18 cellular contexts compared by ENCODE assay signal in the genomic region with DNA sequence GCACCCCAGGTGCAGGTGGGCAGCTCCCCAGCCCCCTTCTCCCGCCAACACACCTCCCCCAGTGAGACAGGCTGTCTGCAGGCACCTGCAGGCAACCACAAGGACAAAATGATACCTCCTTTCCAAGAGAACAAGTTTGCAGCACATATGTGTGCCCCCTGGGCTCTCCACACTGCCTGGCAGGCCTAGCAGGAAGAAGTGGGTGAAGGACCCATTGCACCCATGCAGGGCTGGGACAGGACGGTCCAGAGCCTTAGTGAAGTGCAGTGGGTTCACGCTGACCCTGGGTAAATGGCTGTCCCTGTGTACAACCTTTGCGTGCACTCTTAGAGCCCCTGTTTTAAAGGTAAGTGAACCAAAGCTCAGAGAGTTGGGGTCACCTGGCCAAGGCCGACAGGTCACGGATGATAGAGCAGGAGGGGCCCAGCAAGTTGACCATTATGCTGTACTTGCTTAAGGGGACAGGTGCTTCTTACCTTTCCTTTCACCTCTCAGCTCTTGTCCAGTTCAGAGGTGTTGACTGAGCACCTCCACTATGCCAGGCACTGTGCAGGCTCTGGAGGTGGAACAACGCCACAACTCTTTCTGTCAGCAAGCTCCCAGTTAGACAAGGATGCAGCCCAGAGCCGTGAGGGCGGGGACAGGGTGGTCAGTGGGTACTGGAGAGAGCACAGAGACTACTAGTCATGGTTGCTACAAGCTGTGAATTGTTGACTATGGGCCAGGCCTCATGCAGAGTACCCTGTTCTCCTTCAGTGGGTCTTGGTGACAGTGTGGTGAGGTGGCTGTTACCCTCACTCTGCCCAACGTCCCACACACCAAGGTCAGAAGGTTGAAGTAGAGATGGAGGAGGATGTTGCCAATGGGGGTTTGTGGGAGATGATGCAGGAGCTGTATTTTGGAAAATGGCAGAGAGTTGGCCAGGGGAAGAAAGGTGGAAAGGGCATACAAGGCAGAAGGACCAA.
DNase-seq lines count a peak whose midpoint lies in the region; ATAC-seq and TF ChIP-seq lines count a peak whose summit lies in the region.
"Had no signal": no experiment of that assay in that cellular context is flagged by ENCODE, and none has a peak within 500 bp of the region (broad histone marks: within the 10 kb centered on the region; RNA-seq: fewer than 3 reads in every experiment).

No MANE protein-coding gene starts in this region.

- peak; percentile 3 for DNase-seq in activated CD4-positive, alpha-beta T cell treated with anti-CD3 and anti-CD28 coated beads, Interleukin-2, amount 10 ng/mL, durations not matched to agents 7 days and 5 days
- DNase-seq in activated CD4-positive, alpha-beta T cell treated with anti-CD3 and anti-CD28 coated beads for 36 hours: no peak
- DNase-seq in activated CD8-positive, alpha-beta memory T cell treated with anti-CD3 and anti-CD28 coated beads, Interleukin-2, amount 10 ng/mL, durations not matched to agents 7 days and 5 days: peak; percentile 21
- peak; percentile 82 for DNase-seq in mesenteric fat pad (ENCODE audit: low spot score)
- peak; percentile 49 for DNase-seq in type B pancreatic cell (ENCODE audit: extremely low spot score, unreplicated experiment)
- no peak for DNase-seq in activated CD4-positive, CD25-positive, alpha-beta regulatory T cell treated with anti-CD3 and anti-CD28 coated beads, Interleukin-2, amount 50 U/mL, for 72 hours
- DNase-seq: 8988T, DMS79 treated with DMSO at 0.1 percent for 48 hours, KBM-7, NCI-H1436, NCI-H2029, NCI-H2171 treated with DMSO at 0.1 percent for 48 hours, NCI-H446 treated with DMSO at 0.1 percent for 48 hours, NCI-H82 had no signal

- no peak overlapping the region for H3K27ac Mint-ChIP-seq in activated CD4-positive, alpha-beta T cell treated with anti-CD3 and anti-CD28 coated beads, Interleukin-2, amount 10 ng/mL, durations not matched to agents 7 days and 5 days
- H3K27ac Mint-ChIP-seq in activated CD4-positive, alpha-beta T cell treated with anti-CD3 and anti-CD28 coated beads for 36 hours: no peak overlapping the region
- no peak overlapping the region for H3K27ac Mint-ChIP-seq in activated CD8-positive, alpha-beta memory T cell treated with anti-CD3 and anti-CD28 coated beads, Interleukin-2, amount 10 ng/mL, durations not matched to agents 7 days and 5 days
- H3K27ac Mint-ChIP-seq in type B pancreatic cell: no peak overlapping the region
- H3K27ac Mint-ChIP-seq in activated T-helper 17 cell treated with anti-CD3 and anti-CD28 coated beads, Interleukin-2, amount 50 U/mL, for 72 hours: no peak overlapping the region
- H3K27ac Mint-ChIP-seq: CD8-positive, alpha-beta memory T cell had no signal

- no peak for ATAC-seq in activated CD4-positive, alpha-beta T cell treated with anti-CD3 and anti-CD28 coated beads for 36 hours
- ATAC-seq in activated CD8-positive, alpha-beta memory T cell treated with anti-CD3 and anti-CD28 coated beads, Interleukin-2, amount 10 ng/mL, durations not matched to agents 7 days and 5 days: no peak
- ATAC-seq in HG02763 (IDR thresholded peaks at IDR 0.05; ENCODE audit: unreplicated experiment): no peak
- no peak for ATAC-seq in activated T-helper 17 cell treated with anti-CD3 and anti-CD28 coated beads, Interleukin-2, amount 50 U/mL, for 72 hours (replicated peaks)
- ATAC-seq: Right ventricle myocardium inferior had no signal

- POLR2A ChIA-PET in activated CD4-positive, alpha-beta T cell treated with anti-CD3 and anti-CD28 coated beads, Interleukin-2, amount 10 ng/mL, durations not matched to agents 7 days and 5 days (lab: Charles Lee): no interaction called here
- POLR2A ChIA-PET in activated CD4-positive, alpha-beta T cell treated with anti-CD3 and anti-CD28 coated beads for 36 hours (lab: Charles Lee): no interaction called here

- no peaks in the 10 kb centered on the region for H3K27me3 Mint-ChIP-seq in activated CD4-positive, alpha-beta T cell treated with anti-CD3 and anti-CD28 coated beads, Interleukin-2, amount 10 ng/mL, durations not matched to agents 7 days and 5 days
- H3K27me3 Mint-ChIP-seq in activated CD4-positive, alpha-beta T cell treated with anti-CD3 and anti-CD28 coated beads for 36 hours: peaks cover 4% of the 10 kb centered on the region
- no peaks in the 10 kb centered on the region for H3K27me3 Mint-ChIP-seq in activated CD8-positive, alpha-beta memory T cell treated with anti-CD3 and anti-CD28 coated beads, Interleukin-2, amount 10 ng/mL, durations not matched to agents 7 days and 5 days
- peaks cover 9% of the 10 kb centered on the region for H3K27me3 Mint-ChIP-seq in type B pancreatic cell
- peaks cover 13% of the 10 kb centered on the region for H3K27me3 Mint-ChIP-seq in activated T-helper 17 cell treated with anti-CD3 and anti-CD28 coated beads, Interleukin-2, amount 50 U/mL, for 72 hours

- no peaks in the 10 kb centered on the region for H3K36me3 Mint-ChIP-seq in activated CD4-positive, alpha-beta T cell treated with anti-CD3 and anti-CD28 coated beads, Interleukin-2, amount 10 ng/mL, durations not matched to agents 7 days and 5 days (ENCODE audit: low read depth)
- no peaks in the 10 kb centered on the region for H3K36me3 Mint-ChIP-seq in activated CD4-positive, alpha-beta T cell treated with anti-CD3 and anti-CD28 coated beads for 36 hours (ENCODE audit: low read depth)
- H3K36me3 Mint-ChIP-seq in activated CD8-positive, alpha-beta memory T cell treated with anti-CD3 and anti-CD28 coated beads, Interleukin-2, amount 10 ng/mL, durations not matched to agents 7 days and 5 days: no peaks in the 10 kb centered on the region
- H3K36me3 Mint-ChIP-seq in type B pancreatic cell: no peaks in the 10 kb centered on the region
- no peaks in the 10 kb centered on the region for H3K36me3 Mint-ChIP-seq in activated T-helper 17 cell treated with anti-CD3 and anti-CD28 coated beads, Interleukin-2, amount 50 U/mL, for 72 hours (ENCODE audit: low read depth)
- H3K36me3 Mint-ChIP-seq: CD8-positive, alpha-beta memory T cell had no signal

- intact Hi-C loops in activated CD4-positive, alpha-beta T cell treated with anti-CD3 and anti-CD28 coated beads for 36 hours (cut with DNase I, micrococcal nuclease): no loop called here

- no peaks in the 10 kb centered on the region for H3K9me3 Mint-ChIP-seq in activated CD4-positive, alpha-beta T cell treated with anti-CD3 and anti-CD28 coated beads, Interleukin-2, amount 10 ng/mL, durations not matched to agents 7 days and 5 days
- H3K9me3 Mint-ChIP-seq in activated CD4-positive, alpha-beta T cell treated with anti-CD3 and anti-CD28 coated beads for 36 hours (ENCODE audit: low read depth): no peaks in the 10 kb centered on the region
- H3K9me3 Mint-ChIP-seq in activated CD8-positive, alpha-beta memory T cell treated with anti-CD3 and anti-CD28 coated beads, Interleukin-2, amount 10 ng/mL, durations not matched to agents 7 days and 5 days (ENCODE audit: low read depth): no peaks in the 10 kb centered on the region
- H3K9me3 Mint-ChIP-seq in type B pancreatic cell: no peaks in the 10 kb centered on the region
- no peaks in the 10 kb centered on the region for H3K9me3 Mint-ChIP-seq in activated T-helper 17 cell treated with anti-CD3 and anti-CD28 coated beads, Interleukin-2, amount 50 U/mL, for 72 hours
- H3K9me3 Mint-ChIP-seq: CD8-positive, alpha-beta memory T cell had no signal

- CTCF ChIA-PET in activated CD4-positive, alpha-beta T cell treated with anti-CD3 and anti-CD28 coated beads, Interleukin-2, amount 10 ng/mL, durations not matched to agents 7 days and 5 days (lab: Charles Lee): interaction anchor here (1.9 kb wide), 1 partner anchor 17 kb away, joined by 4 read pairs; no protein-coding TSS in a partner anchor
- CTCF ChIA-PET in activated CD4-positive, alpha-beta T cell treated with anti-CD3 and anti-CD28 coated beads for 36 hours (lab: Charles Lee): no interaction called here
- CTCF ChIA-PET in activated CD8-positive, alpha-beta memory T cell treated with anti-CD3 and anti-CD28 coated beads, Interleukin-2, amount 10 ng/mL, durations not matched to agents 7 days and 5 days (lab: Charles Lee): no interaction called here

- no peaks in the 10 kb centered on the region for H3K4me1 Mint-ChIP-seq in activated CD4-positive, alpha-beta T cell treated with anti-CD3 and anti-CD28 coated beads, Interleukin-2, amount 10 ng/mL, durations not matched to agents 7 days and 5 days
- no peaks in the 10 kb centered on the region for H3K4me1 Mint-ChIP-seq in activated CD4-positive, alpha-beta T cell treated with anti-CD3 and anti-CD28 coated beads for 36 hours
- H3K4me1 Mint-ChIP-seq in activated CD8-positive, alpha-beta memory T cell treated with anti-CD3 and anti-CD28 coated beads, Interleukin-2, amount 10 ng/mL, durations not matched to agents 7 days and 5 days: no peaks in the 10 kb centered on the region
- H3K4me1 Mint-ChIP-seq in type B pancreatic cell (ENCODE audit: unreplicated experiment): no peaks in the 10 kb centered on the region
- H3K4me1 Mint-ChIP-seq in activated T-helper 17 cell treated with anti-CD3 and anti-CD28 coated beads, Interleukin-2, amount 50 U/mL, for 72 hours: no peaks in the 10 kb centered on the region
- H3K4me1 Mint-ChIP-seq: CD8-positive, alpha-beta memory T cell had no signal

- no peak overlapping the region for H3K4me3 Mint-ChIP-seq in activated CD4-positive, alpha-beta T cell treated with anti-CD3 and anti-CD28 coated beads, Interleukin-2, amount 10 ng/mL, durations not matched to agents 7 days and 5 days
- H3K4me3 Mint-ChIP-seq in activated CD4-positive, alpha-beta T cell treated with anti-CD3 and anti-CD28 coated beads for 36 hours: no peak overlapping the region
- H3K4me3 Mint-ChIP-seq in activated CD8-positive, alpha-beta memory T cell treated with anti-CD3 and anti-CD28 coated beads, Interleukin-2, amount 10 ng/mL, durations not matched to agents 7 days and 5 days: no peak overlapping the region
- no peak overlapping the region for H3K4me3 Mint-ChIP-seq in type B pancreatic cell
- H3K4me3 Mint-ChIP-seq in activated T-helper 17 cell treated with anti-CD3 and anti-CD28 coated beads, Interleukin-2, amount 50 U/mL, for 72 hours: no peak overlapping the region
- H3K4me3 Mint-ChIP-seq: CD8-positive, alpha-beta memory T cell had no signal

- TF ChIP-seq CTCF in type B pancreatic cell (conservative IDR thresholded peaks at IDR 0.05): no peak

Comparison
In these comparisons a context has a peak if more than half of its experiments do, and no peak if none do; other contexts are left out.
1. DNase-seq: peak in activated CD4-positive, alpha-beta T cell treated with anti-CD3 and anti-CD28 coated beads, Interleukin-2, amount 10 ng/mL, durations not matched to agents 7 days and 5 days (single experiment), activated CD8-positive, alpha-beta memory T cell treated with anti-CD3 and anti-CD28 coated beads, Interleukin-2, amount 10 ng/mL, durations not matched to agents 7 days and 5 days (single experiment), mesenteric fat pad (single experiment) and type B pancreatic cell (single experiment); none in activated CD4-positive, alpha-beta T cell treated with anti-CD3 and anti-CD28 coated beads for 36 hours (single experiment) and activated CD4-positive, CD25-positive, alpha-beta regulatory T cell treated with anti-CD3 and anti-CD28 coated beads, Interleukin-2, amount 50 U/mL, for 72 hours (single experiment).